In the genomic region with DNA sequence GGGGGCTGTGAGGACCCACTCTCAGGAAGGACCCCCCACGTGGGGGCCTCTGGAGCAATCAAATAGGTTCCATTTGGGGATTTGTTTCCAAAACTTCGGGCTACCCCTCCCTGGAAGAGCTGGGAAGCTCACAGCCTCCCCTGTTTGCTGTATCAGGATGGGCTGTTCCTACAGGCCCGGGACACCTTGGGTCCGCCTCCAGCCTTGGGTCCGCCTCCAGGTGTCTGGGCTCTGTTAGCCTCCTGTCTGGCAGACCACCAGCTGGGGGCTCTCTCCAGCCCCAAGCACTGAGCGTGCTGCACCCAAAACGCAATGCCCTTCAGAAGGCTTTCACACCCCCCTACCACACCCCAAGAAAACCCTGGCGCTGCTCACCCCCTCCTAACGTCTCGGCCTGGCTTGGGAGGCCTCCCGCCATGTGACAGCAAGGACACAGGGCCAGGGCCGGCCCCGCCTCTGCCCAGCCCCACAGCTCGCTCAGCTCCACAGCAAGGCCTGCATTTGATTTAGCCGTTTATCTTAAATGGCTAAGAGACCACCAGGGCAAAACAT, we compare ENCODE assay signal across 11 cellular contexts. TPM values are rescaled to one million over a fixed set of nuclear protein-coding genes. Genes with fewer than 3 reads are reported as not detected.
DNase-seq lines count a peak whose midpoint lies in the region; ATAC-seq lines count a peak whose summit lies in the region.
"Had no signal": no experiment of that assay in that cellular context is flagged by ENCODE, and none has a peak within 500 bp of the region (broad histone marks: within the 10 kb centered on the region; RNA-seq: fewer than 3 reads in every experiment).

No MANE protein-coding gene starts in this region.

- peaks cover 15 to 70% (median 46%) of the 10 kb centered on the region in 10 experiments; a peak in 19 of 20 replicates for H3K4me1 ChIP-seq in BLaER1 treated with 17β-estradiol and CSF1 and Interleukin-3, amounts not matched to agents 10 nM and 100 nM
- H3K4me1 ChIP-seq in mucosa of stomach (ENCODE audit: control insufficient read depth, insufficient read depth, low read length): peaks cover 12% of the 10 kb centered on the region
- H3K4me1 ChIP-seq: Caco-2 had no signal

- peaks cover 0 to 23% (median 5%) of the 10 kb centered on the region in 11 experiments; a peak in 16 of 22 replicates for H3K27me3 ChIP-seq in BLaER1 treated with 17β-estradiol and CSF1 and Interleukin-3, amounts not matched to agents 10 nM and 100 nM
- H3K27me3 ChIP-seq in mucosa of stomach (ENCODE audit: control insufficient read depth, insufficient read depth, low read length): peaks cover 4% of the 10 kb centered on the region

- H3K27ac Mint-ChIP-seq in IgD-negative memory B cell: peak overlapping the region in 2 of 3 donors; percentile 39 to 85

- peak overlapping the region; percentile 57 to 96 (median 79) for H3K4me2 ChIP-seq in BLaER1 treated with 17β-estradiol and CSF1 and Interleukin-3, amounts not matched to agents 10 nM and 100 nM

- H3K9me3 Mint-ChIP-seq in IgD-negative memory B cell: peaks cover 0 to 8% (median 2%) of the 10 kb centered on the region in 3 donors

- H3K4me1 Mint-ChIP-seq in IgD-negative memory B cell: no peaks in the 10 kb centered on the region

- H3K27ac ChIP-seq in BLaER1 treated with 17β-estradiol and CSF1 and Interleukin-3, amounts not matched to agents 10 nM and 100 nM: peak overlapping the region in 4 of 11 experiments; percentile 6 to 25 (median 17); a peak in 4 of 22 replicates
- H3K27ac ChIP-seq in caudate nucleus (ENCODE audit: low read depth, low read length): peak overlapping the region; percentile 58
- H3K27ac ChIP-seq: VCaP had no signal

- H4K20me1 ChIP-seq in BLaER1 treated with 17β-estradiol and CSF1 and Interleukin-3, amounts not matched to agents 10 nM and 100 nM: peaks cover 0 to 97% (median 8%) of the 10 kb centered on the region in 11 experiments; a peak in 11 of 22 replicates

- ATAC-seq in GM21717 (IDR thresholded peaks at IDR 0.05; ENCODE audit: unreplicated experiment): no peak

- H3K36me3 Mint-ChIP-seq in IgD-negative memory B cell: peaks cover 1% of the 10 kb centered on the region

- peak overlapping the region in 2 of 10 experiments; percentile 15 to 43; a peak in 2 of 20 replicates for H3K4me3 ChIP-seq in BLaER1 treated with 17β-estradiol and CSF1 and Interleukin-3, amounts not matched to agents 10 nM and 100 nM
- no peak overlapping the region for H3K4me3 ChIP-seq in mucosa of stomach (ENCODE audit: low read length)

- peaks cover 0 to 37% (median 6%) of the 10 kb centered on the region in 11 experiments; a peak in 10 of 22 replicates for H3K9me3 ChIP-seq in BLaER1 treated with 17β-estradiol and CSF1 and Interleukin-3, amounts not matched to agents 10 nM and 100 nM (replicated peaks in 1 of 11)
- H3K9me3 ChIP-seq in mucosa of stomach (ENCODE audit: control insufficient read depth, low read length): no peaks in the 10 kb centered on the region
- H3K9me3 ChIP-seq: Caco-2 had no signal

- peaks cover 7% of the 10 kb centered on the region for H3K27me3 Mint-ChIP-seq in IgD-negative memory B cell

- DNase-seq in caudate nucleus (lab: John Stamatoyannopoulos, UW) (no peak), HCEC 1CT (no peak), HK-2 (ENCODE audit: unreplicated experiment) (no peak)
- DNase-seq in activated CD4-positive, CD25-positive, alpha-beta regulatory T cell (lab: John Stamatoyannopoulos, UW): no peak
- DNase-seq: NCI-H510A treated with DMSO at 0.1 percent for 48 hours had no signal

- H3K9ac ChIP-seq in BLaER1 treated with 17β-estradiol and CSF1 and Interleukin-3, amounts not matched to agents 10 nM and 100 nM: peak overlapping the region in 8 of 11 experiments; percentile 16 to 65 (median 36); a peak in 10 of 22 replicates
- peak overlapping the region; percentile 24 for H3K9ac ChIP-seq in mucosa of stomach (ENCODE audit: low read length)

- H3K36me3 ChIP-seq in BLaER1 treated with 17β-estradiol and CSF1 and Interleukin-3, amounts not matched to agents 10 nM and 100 nM: peaks cover 0 to 12% (median 0%) of the 10 kb centered on the region in 11 experiments; a peak in 4 of 22 replicates
- no peaks in the 10 kb centered on the region for H3K36me3 ChIP-seq in mucosa of stomach (ENCODE audit: control insufficient read depth, insufficient read depth, low read length)

- no peak overlapping the region for H3K4me3 Mint-ChIP-seq in IgD-negative memory B cell

RNA-seq across cellular contexts. Expression of a gene that starts 40.1 kb away (rescaled TPM):
- 0.38 TPM for polyA plus RNA-seq in IgD-negative memory B cell
